In the genomic region with DNA sequence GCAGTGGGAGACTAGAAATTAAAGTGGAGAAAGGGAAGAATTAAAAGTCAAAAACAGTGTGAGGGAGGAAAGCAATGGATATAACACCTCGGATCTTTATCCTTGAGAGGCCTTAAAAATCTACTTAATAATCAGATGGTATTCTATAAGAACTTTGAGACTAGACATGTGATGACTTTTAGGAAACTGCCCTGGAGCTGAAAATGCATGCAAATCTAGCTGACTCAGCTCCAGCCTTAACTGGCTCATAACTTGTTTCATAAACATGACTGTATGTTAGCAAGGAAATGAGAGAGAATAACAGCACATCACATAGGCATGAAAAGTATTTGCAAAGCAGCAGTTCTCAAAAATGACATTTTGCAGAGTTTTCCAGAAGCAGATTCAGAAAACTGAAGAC, we compare ENCODE assay signal across 3 cellular contexts.
TF ChIP-seq lines count a peak whose summit lies in the region.

No MANE protein-coding gene starts in this region.

TF ChIP-seq in A549, 52 proteins besides CTCF, POLR2A, EP300 and RAD21:
- peak; percentile 77 for TF ChIP-seq MAFK (IDR thresholded peaks at IDR 0.05; ENCODE audit: partially characterized antibody)
TF ChIP-seq in A549: peak in this region for 1; not testable (repeated sequence) for 51.

TF ChIP-seq in IMR-90, 13 proteins besides CTCF, POLR2A, EP300 and RAD21:
- TF ChIP-seq MAFK (IDR thresholded peaks at IDR 0.05; ENCODE audit: low read depth, low read length): peak; percentile 66
TF ChIP-seq in IMR-90: peak in this region for 1; not testable (repeated sequence) for 12.

TF ChIP-seq in SK-N-SH, 30 proteins besides CTCF, POLR2A, EP300 and RAD21:
- peak; percentile 10; the same call in 1 of the 2 replicates for TF ChIP-seq TCF12 (IDR thresholded peaks at IDR 0.05)
